Comparison of ENCODE assay signal across 8 cellular contexts in the genomic region with DNA sequence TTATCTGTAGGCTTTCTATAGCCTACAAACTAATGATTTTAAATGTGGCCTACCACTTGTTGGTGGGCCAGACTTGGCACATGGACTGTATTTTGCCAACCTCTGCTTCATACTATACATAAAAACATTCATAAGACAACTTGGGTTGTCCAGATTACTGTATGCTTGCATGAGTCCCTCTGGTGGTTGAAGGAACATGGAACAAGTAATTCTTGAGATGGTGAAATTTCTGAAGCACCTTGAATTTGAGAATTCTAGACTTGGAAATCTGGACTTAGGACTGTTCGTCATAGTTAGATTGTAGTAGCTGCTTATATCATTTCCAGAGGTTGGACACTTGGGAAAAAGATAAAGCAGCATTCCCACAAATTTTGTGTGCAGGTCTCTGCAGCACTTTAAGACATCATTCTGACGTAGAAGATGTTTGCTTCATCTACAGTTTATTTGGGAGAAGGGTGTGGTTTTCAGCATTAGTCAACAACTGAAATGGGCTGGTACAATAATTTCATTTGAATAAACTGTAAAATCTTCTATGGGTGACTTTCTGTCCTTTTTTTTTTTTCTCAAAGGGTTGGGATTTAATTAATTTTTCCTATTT. TPM values are rescaled to one million over a fixed set of nuclear protein-coding genes. Genes with fewer than 3 reads are reported as not detected.
DNase-seq lines count a peak whose midpoint lies in the region; ATAC-seq and TF ChIP-seq lines count a peak whose summit lies in the region.

No MANE protein-coding gene starts in this region.

- no peak overlapping the region for H3K4me3 ChIP-seq in OCI-LY7 (ENCODE audit: low read depth, low read length, poor library complexity, severe bottlenecking)
- H3K4me3 ChIP-seq in epithelial cell of esophagus (ENCODE audit: low read length) = no peak overlapping the region
- H3K4me3 ChIP-seq in spleen = no peak overlapping the region

- H3K9me3 ChIP-seq in OCI-LY7 (ENCODE audit: low read length) (no peaks in the 10 kb centered on the region), spleen (peaks cover 0 to 7% (median 5%) of the 10 kb centered on the region in 8 donors)

- POLR2A ChIA-PET in OCI-LY7 (lab: Charles Lee) = no interaction called here

- peaks cover 42% of the 10 kb centered on the region for H3K4me1 ChIP-seq in OCI-LY7 (ENCODE audit: insufficient read depth, low read length, poor library complexity, severe bottlenecking)
- peaks cover 10 to 91% (median 74%) of the 10 kb centered on the region in 6 donors for H3K4me1 ChIP-seq in spleen

- peak overlapping the region; percentile 28 for H3K27ac Mint-ChIP-seq in activated CD8-positive, alpha-beta memory T cell treated with anti-CD3 and anti-CD28 coated beads, Interleukin-2, amount 10 ng/mL, durations not matched to agents 7 days and 5 days

- no peak overlapping the region for H3K27ac ChIP-seq in OCI-LY7 (ENCODE audit: low read depth, low read length, poor library complexity, severe bottlenecking)
- peak overlapping the region in 2 of 8 donors; percentile 10 to 22 for H3K27ac ChIP-seq in spleen

- no peaks in the 10 kb centered on the region for H3K9me2 ChIP-seq in OCI-LY7 (ENCODE audit: insufficient read depth, low read length)

- CTCF ChIA-PET in activated CD8-positive, alpha-beta memory T cell treated with anti-CD3 and anti-CD28 coated beads, Interleukin-2, amount 10 ng/mL, durations not matched to agents 7 days and 5 days (lab: Charles Lee) = interaction anchor here (1.0 to 2.0 kb wide), 4 partner anchors 9 to 20 kb away, joined by 3 to 7 read pairs (median 4); no protein-coding TSS in a partner anchor
- CTCF ChIA-PET in OCI-LY7 (lab: Charles Lee; ENCODE audit: unreplicated experiment) = interaction anchor here (1.0 kb wide), 1 partner anchor 45 kb away, joined by 3 read pairs; no protein-coding TSS in a partner anchor

- 70 to 90% (median 84%) methylated on average over 2 of the region's 2 CpGs for WGBS in spleen, 5 donors

- H3K36me3 ChIP-seq in OCI-LY7 (ENCODE audit: insufficient read depth, low read length) (no peaks in the 10 kb centered on the region), spleen (no peaks in the 10 kb centered on the region)

- no peak overlapping the region for H2AFZ ChIP-seq in OCI-LY7 (ENCODE audit: low read length)

- H3K27me3 Mint-ChIP-seq in activated CD8-positive, alpha-beta memory T cell treated with anti-CD3 and anti-CD28 coated beads, Interleukin-2, amount 10 ng/mL, durations not matched to agents 7 days and 5 days = no peaks in the 10 kb centered on the region

- peaks cover 26% of the 10 kb centered on the region for H3K36me3 Mint-ChIP-seq in activated CD8-positive, alpha-beta memory T cell treated with anti-CD3 and anti-CD28 coated beads, Interleukin-2, amount 10 ng/mL, durations not matched to agents 7 days and 5 days

- intact Hi-C loops in OCI-LY7 (cut with micrococcal nuclease; ENCODE audit: unreplicated experiment) = loop anchor here (1.0 kb wide), 1 partner anchor 45 kb away; no protein-coding TSS in a partner anchor
- intact Hi-C loops in spleen (cut with DNase I; ENCODE audit: low total_unique reads) = no loop called here

- TF ChIP-seq POLR2A in spleen (IDR thresholded peaks at IDR 0.05) = no peak

- H3K4me3 Mint-ChIP-seq in activated CD8-positive, alpha-beta memory T cell treated with anti-CD3 and anti-CD28 coated beads, Interleukin-2, amount 10 ng/mL, durations not matched to agents 7 days and 5 days = no peak overlapping the region

- DNase-seq in activated CD8-positive, alpha-beta memory T cell treated with anti-CD3 and anti-CD28 coated beads, Interleukin-2, amount 10 ng/mL, durations not matched to agents 7 days and 5 days = no peak
- no peak for DNase-seq in activated CD8-positive, alpha-beta memory T cell treated with anti-CD3 and anti-CD28 coated beads, Interleukin-2, amount 50 U/mL, for 4 hours
- DNase-seq in OCI-LY7 (ENCODE audit: low spot score) (peak; percentile 60), epithelial cell of esophagus (ENCODE audit: low read depth) (peak; percentile 65), spleen (no peak), NCI-H1105 (lab: John Stamatoyannopoulos, UW) (no peak)

- peak; percentile 49 for ATAC-seq in activated CD8-positive, alpha-beta memory T cell treated with anti-CD3 and anti-CD28 coated beads, Interleukin-2, amount 10 ng/mL, durations not matched to agents 7 days and 5 days
- no peak for ATAC-seq in GM18870 (IDR thresholded peaks at IDR 0.05; ENCODE audit: unreplicated experiment)
- no peak for ATAC-seq in HG02759 (IDR thresholded peaks at IDR 0.05; ENCODE audit: unreplicated experiment)

- H3K9me3 Mint-ChIP-seq in activated CD8-positive, alpha-beta memory T cell treated with anti-CD3 and anti-CD28 coated beads, Interleukin-2, amount 10 ng/mL, durations not matched to agents 7 days and 5 days (ENCODE audit: low read depth) = peaks cover 6% of the 10 kb centered on the region

- 0 out of 2 replicates have a peak overlapping the region, but pooled peaks have one; percentile 3 for H3K4me2 ChIP-seq in OCI-LY7 (ENCODE audit: low read length)

- H3K27me3 ChIP-seq in spleen (replicated peaks in 1 of 7) = no peaks in the 10 kb centered on the region

- no TSS peak for BruUV-seq in OCI-LY7 (replicated peaks; lab: Mats Ljungman, UMichigan)

- H3K79me2 ChIP-seq in OCI-LY7 (ENCODE audit: insufficient read depth, low read depth, low read length) = peaks cover 99% of the 10 kb centered on the region

- H3K4me1 Mint-ChIP-seq in activated CD8-positive, alpha-beta memory T cell treated with anti-CD3 and anti-CD28 coated beads, Interleukin-2, amount 10 ng/mL, durations not matched to agents 7 days and 5 days = peaks cover 72% of the 10 kb centered on the region

- peaks cover 45% of the 10 kb centered on the region for H4K20me1 ChIP-seq in OCI-LY7 (ENCODE audit: insufficient read depth, low read length)

- peak; percentile 85 for TF ChIP-seq CTCF in OCI-LY7 (conservative IDR thresholded peaks at IDR 0.05; ENCODE audit: low read length)
- TF ChIP-seq CTCF in epithelial cell of esophagus (IDR thresholded peaks at IDR 0.05; ENCODE audit: insufficient read depth, low read depth, low read length, missing control alignments) = peak; percentile 61
- peak in 6 of 11 experiments; percentile 19 to 48 (median 39) for TF ChIP-seq CTCF in spleen (IDR thresholded peaks at IDR 0.05 in 8 of 11, conservative IDR thresholded peaks at IDR 0.05 in 3 of 11)

RNA-seq across cellular contexts. Expression of gene NFATC3, which starts 31.2 kb away (rescaled TPM):
- total RNA-seq in activated CD8-positive, alpha-beta memory T cell treated with anti-CD3 and anti-CD28 coated beads, Interleukin-2, amount 10 ng/mL, durations not matched to agents 7 days and 5 days = 100 to 1,000 TPM; 176 to 183 TPM
- 60.9 and 73.4 TPM in 2 replicates for total RNA-seq in OCI-LY7 (2014; rRNA removed; shearing (Covaris generic))
- 76.0 and 91.7 TPM in 2 replicates for total RNA-seq in OCI-LY7 (2022)
- 10 to 100 TPM; 64.4 to 89.7 (median 68.5) TPM for total RNA-seq in spleen
- 10 to 100 TPM; 12.4 to 13.1 (median 12.7) TPM for polyA plus RNA-seq in spleen

Comparison
In these comparisons a context has a peak if more than half of its experiments do, and no peak if none do; other contexts are left out.
1. DNase-seq: peak in OCI-LY7 (single experiment) and epithelial cell of esophagus (single experiment); none in activated CD8-positive, alpha-beta memory T cell treated with anti-CD3 and anti-CD28 coated beads, Interleukin-2, amount 10 ng/mL, durations not matched to agents 7 days and 5 days (single experiment), activated CD8-positive, alpha-beta memory T cell treated with anti-CD3 and anti-CD28 coated beads, Interleukin-2, amount 50 U/mL, for 4 hours (single experiment), spleen (single experiment) and NCI-H1105 (single experiment).
2. Peak in every context shown above with its lines, with median percentiles within 50 percentile points of each other: CTCF ChIP-seq.